In the genomic region with DNA sequence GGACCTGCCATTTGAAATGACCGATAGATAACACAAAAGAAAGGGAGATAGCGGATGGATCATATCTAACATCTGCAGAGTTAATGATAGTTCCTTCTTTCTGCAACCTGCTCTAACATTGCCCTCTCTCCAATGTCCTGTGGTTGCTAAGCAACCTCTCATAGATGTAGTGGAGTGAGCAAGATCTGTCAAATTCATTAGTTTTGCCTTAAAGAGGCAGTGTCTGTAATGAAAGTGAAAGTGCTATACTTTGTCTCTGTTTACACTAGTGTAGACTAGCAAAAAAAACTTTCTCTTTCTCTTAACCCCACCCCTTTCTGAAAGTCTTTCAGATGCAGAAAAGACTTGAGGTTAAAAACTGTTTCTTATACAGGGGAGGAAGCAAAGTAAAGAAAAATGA, we compare ENCODE assay signal across 8 cellular contexts.
DNase-seq lines count a peak whose midpoint lies in the region; ATAC-seq, FAIRE-seq and TF ChIP-seq lines count a peak whose summit lies in the region.

No MANE protein-coding gene starts in this region.

- FAIRE-seq in A549 (lab: Jason Lieb, UNC) (no peak), urothelium cell line (lab: Jason Lieb, UNC) (no peak)

- 2% methylated on average over 2 of the region's 2 CpGs for WGBS in A549 (ENCODE audit: missing lambda C conversion rate)

- H3K9me3 Mint-ChIP-seq in activated CD4-positive, alpha-beta memory T cell treated with anti-CD3 and anti-CD28 coated beads, Interleukin-2, amount 10 ng/mL, durations not matched to agents 7 days and 5 days, result peaks cover 1% of the 10 kb centered on the region

- no peak for TF ChIP-seq EP300 in A549 (IDR thresholded peaks at IDR 0.05)

- intact Hi-C loops in left colon (cut with DNase I, micrococcal nuclease), result no loop called here

- POLR2A ChIA-PET in A549 (lab: Yijun Ruan, JAX), result no interaction called here
- POLR2A ChIA-PET in activated CD4-positive, alpha-beta memory T cell treated with anti-CD3 and anti-CD28 coated beads, Interleukin-2, amount 10 ng/mL, durations not matched to agents 7 days and 5 days (lab: Charles Lee), result no interaction called here

- H3K36me3 Mint-ChIP-seq in activated CD4-positive, alpha-beta memory T cell treated with anti-CD3 and anti-CD28 coated beads, Interleukin-2, amount 10 ng/mL, durations not matched to agents 7 days and 5 days (ENCODE audit: low read depth), result no peaks in the 10 kb centered on the region

- no peaks in the 10 kb centered on the region for H3K4me1 ChIP-seq in A549

- no peak for TF ChIP-seq POLR2A in A549 (IDR thresholded peaks at IDR 0.05; ENCODE audit: low read length)

- no peak for TF ChIP-seq CTCF in A549 (IDR thresholded peaks at IDR 0.05)

- no peak for TF ChIP-seq RAD21 in A549 (conservative IDR thresholded peaks at IDR 0.05 in 1 of 2, IDR thresholded peaks at IDR 0.05 in 1 of 2)

- no peaks in the 10 kb centered on the region for H3K27me3 Mint-ChIP-seq in activated CD4-positive, alpha-beta memory T cell treated with anti-CD3 and anti-CD28 coated beads, Interleukin-2, amount 10 ng/mL, durations not matched to agents 7 days and 5 days

- DNase-seq in A549 (ENCODE audit: low read depth in 1 of 2, low spot score in 1 of 2), result no peak
- no peak for DNase-seq in activated CD4-positive, alpha-beta memory T cell treated with anti-CD3 and anti-CD28 coated beads, Interleukin-2, amount 10 ng/mL, durations not matched to agents 7 days and 5 days
- no peak for DNase-seq in left colon
- DNase-seq in urothelium cell line (ENCODE audit: low spot score), result peak; percentile 24
- DNase-seq in KG1 (lab: John Stamatoyannopoulos, UW), result no peak
- no peak for DNase-seq in iPS-NIHi7 (ENCODE audit: extremely low spot score)

- peak overlapping the region; percentile 19 for H3K4me3 Mint-ChIP-seq in activated CD4-positive, alpha-beta memory T cell treated with anti-CD3 and anti-CD28 coated beads, Interleukin-2, amount 10 ng/mL, durations not matched to agents 7 days and 5 days

- peak overlapping the region; percentile 36; the same call in 2 of the 3 replicates for H3K4me2 ChIP-seq in A549

- peaks cover 3% of the 10 kb centered on the region for H3K4me1 Mint-ChIP-seq in activated CD4-positive, alpha-beta memory T cell treated with anti-CD3 and anti-CD28 coated beads, Interleukin-2, amount 10 ng/mL, durations not matched to agents 7 days and 5 days

- CTCF ChIA-PET in A549 (lab: Yijun Ruan, JAX), result no interaction called here
- CTCF ChIA-PET in activated CD4-positive, alpha-beta memory T cell treated with anti-CD3 and anti-CD28 coated beads, Interleukin-2, amount 10 ng/mL, durations not matched to agents 7 days and 5 days (lab: Charles Lee), result no interaction called here

- no peaks in the 10 kb centered on the region for H3K9me3 ChIP-seq in A549

- H3K27ac Mint-ChIP-seq in activated CD4-positive, alpha-beta memory T cell treated with anti-CD3 and anti-CD28 coated beads, Interleukin-2, amount 10 ng/mL, durations not matched to agents 7 days and 5 days, result no peak overlapping the region

- H3K4me3 ChIP-seq in A549, result peak overlapping the region; percentile 27; the same call in 1 of the 3 replicates

- H3K27ac ChIP-seq in A549, result no peak overlapping the region

- ATAC-seq in A549, result no peak
- peak; percentile 95 for ATAC-seq in GM19043 (IDR thresholded peaks at IDR 0.05; ENCODE audit: low read depth, unreplicated experiment)
- ATAC-seq in HG03175 (IDR thresholded peaks at IDR 0.05; ENCODE audit: unreplicated experiment), result peak; percentile 91
- ATAC-seq in left colon, result peak; percentile 42

TF ChIP-seq in A549, 52 proteins besides CTCF, POLR2A, EP300 and RAD21:
- TF ChIP-seq EHMT2 (IDR thresholded peaks at IDR 0.05; ENCODE audit: low read depth) (no peak), ZC3H11A (IDR thresholded peaks at IDR 0.05) (no peak), RARB (CRISPR knock-in tag; IDR thresholded peaks at IDR 0.05) (no peak), HOXA7 (CRISPR knock-in tag; IDR thresholded peaks at IDR 0.05) (no peak), MAZ (IDR thresholded peaks at IDR 0.05; ENCODE audit: borderline replicate concordance, low read depth, low read length) (no peak), TP53 (CRISPR knock-in tag; IDR thresholded peaks at IDR 0.05) (no peak), POLR2AphosphoS2 (conservative IDR thresholded peaks at IDR 0.05; ENCODE audit: low read length) (no peak), KDM5A (IDR thresholded peaks at IDR 0.05) (no peak), FOXS1 (CRISPR knock-in tag; IDR thresholded peaks at IDR 0.05) (no peak), NPAS2 (CRISPR knock-in tag; IDR thresholded peaks at IDR 0.05; ENCODE audit: borderline replicate concordance) (no peak), TFCP2L1 (CRISPR knock-in tag; IDR thresholded peaks at IDR 0.05) (no peak), FOSB (CRISPR knock-in tag; IDR thresholded peaks at IDR 0.05) (no peak), HDAC2 (IDR thresholded peaks at IDR 0.05) (no peak), CHD2 (IDR thresholded peaks at IDR 0.05; ENCODE audit: low read length, partially characterized antibody) (no peak), HEYL (CRISPR knock-in tag; IDR thresholded peaks at IDR 0.05) (no peak), HOXB13 (CRISPR knock-in tag; IDR thresholded peaks at IDR 0.05; ENCODE audit: low read depth) (no peak)
- TF ChIP-seq, protein P1, sequence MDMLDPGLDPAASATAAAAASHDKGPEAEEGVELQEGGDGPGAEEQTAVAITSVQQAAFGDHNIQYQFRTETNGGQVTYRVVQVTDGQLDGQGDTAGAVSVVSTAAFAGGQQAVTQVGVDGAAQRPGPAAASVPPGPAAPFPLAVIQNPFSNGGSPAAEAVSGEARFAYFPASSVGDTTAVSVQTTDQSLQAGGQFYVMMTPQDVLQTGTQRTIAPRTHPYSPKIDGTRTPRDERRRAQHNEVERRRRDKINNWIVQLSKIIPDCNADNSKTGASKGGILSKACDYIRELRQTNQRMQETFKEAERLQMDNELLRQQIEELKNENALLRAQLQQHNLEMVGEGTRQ (IDR thresholded peaks at IDR 0.05), result no peak
- TF ChIP-seq, protein P2, sequence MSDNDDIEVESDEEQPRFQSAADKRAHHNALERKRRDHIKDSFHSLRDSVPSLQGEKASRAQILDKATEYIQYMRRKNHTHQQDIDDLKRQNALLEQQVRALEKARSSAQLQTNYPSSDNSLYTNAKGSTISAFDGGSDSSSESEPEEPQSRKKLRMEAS (IDR thresholded peaks at IDR 0.05), result no peak

Comparison
In these comparisons a context has a peak if more than half of its experiments do, and no peak if none do; other contexts are left out.
1. ATAC-seq: peak in GM19043 (single experiment), HG03175 (single experiment) and left colon (single experiment); none in A549 (0 of 2).